ENCODE assay signal across 8 cellular contexts in the genomic region with DNA sequence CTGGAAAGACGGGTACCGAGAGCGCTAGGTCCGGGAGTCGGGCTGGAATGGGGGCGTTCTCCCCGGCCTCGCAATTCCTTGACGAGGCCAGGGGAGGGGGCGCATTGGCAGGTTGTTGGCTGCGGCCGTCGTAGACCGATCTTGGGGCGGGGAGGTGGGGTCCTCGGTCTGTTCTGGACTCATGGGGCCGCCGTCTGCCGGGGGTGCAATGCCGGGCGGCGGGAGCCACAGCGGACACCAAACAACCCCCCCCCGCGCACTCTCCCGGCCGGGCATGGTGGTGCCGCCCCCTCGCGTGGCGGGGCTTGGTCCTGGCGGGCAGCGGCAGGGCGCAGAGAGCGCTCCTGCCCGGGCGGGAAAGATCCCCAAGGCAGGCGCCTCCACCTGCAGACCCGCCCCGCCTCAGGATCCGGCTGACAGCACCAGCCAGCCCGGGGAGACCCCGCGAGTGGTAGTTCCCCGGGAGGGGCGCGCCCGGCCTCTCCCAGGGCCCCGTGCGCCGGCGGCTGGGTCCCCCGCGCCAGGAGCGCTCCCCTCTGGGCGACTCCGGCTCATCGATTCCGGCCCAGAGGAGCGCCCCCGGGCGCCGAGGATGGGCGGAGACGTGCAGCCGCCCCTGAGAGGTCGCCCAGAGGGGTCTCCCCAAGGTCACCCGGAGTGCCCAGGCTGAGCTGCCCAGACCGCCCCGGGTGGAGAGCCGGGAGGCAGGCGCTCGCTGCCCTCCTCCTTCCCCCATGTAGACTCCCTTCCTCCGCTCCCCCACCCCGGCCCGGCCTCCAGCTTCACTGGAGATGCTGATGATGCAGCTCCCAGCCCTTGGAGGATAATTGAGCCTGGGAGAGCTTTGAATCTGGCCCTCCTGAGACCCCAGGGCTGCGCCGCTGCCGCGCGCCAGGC. TPM values are rescaled to one million over a fixed set of nuclear protein-coding genes. Genes with fewer than 3 reads are reported as not detected.
DNase-seq lines count a peak whose midpoint lies in the region; ATAC-seq and TF ChIP-seq lines count a peak whose summit lies in the region.

No MANE protein-coding gene starts in this region.

- POLR2A ChIA-PET in activated CD8-positive, alpha-beta T cell treated with anti-CD3 and anti-CD28 coated beads, Interleukin-2, amount 10 ng/mL, durations not matched to agents 7 days and 5 days (lab: Charles Lee): interaction anchor here (0.6 to 4.9 kb wide), 24 partner anchors 13 to 127 kb away, joined by 3 to 82 read pairs (median 6); a partner anchor contains a TSS

- peaks cover 68% of the 10 kb centered on the region for H3K4me1 Mint-ChIP-seq in activated CD8-positive, alpha-beta T cell treated with anti-CD3 and anti-CD28 coated beads, Interleukin-2, amount 10 ng/mL, durations not matched to agents 7 days and 5 days (ENCODE audit: low read depth)

- no peaks in the 10 kb centered on the region for H4K20me1 ChIP-seq in neural cell (ENCODE audit: insufficient read depth)

- H3K36me3 Mint-ChIP-seq in activated CD8-positive, alpha-beta T cell treated with anti-CD3 and anti-CD28 coated beads, Interleukin-2, amount 10 ng/mL, durations not matched to agents 7 days and 5 days (ENCODE audit: low read depth): peaks cover 43% of the 10 kb centered on the region

- peak; percentile 21 for ATAC-seq in activated CD8-positive, alpha-beta T cell treated with anti-CD3 and anti-CD28 coated beads, Interleukin-2, amount 10 ng/mL, durations not matched to agents 7 days and 5 days

- peak overlapping the region; percentile 51 for H2AFZ ChIP-seq in neural cell (ENCODE audit: low read depth, low read length)

- H3K9ac ChIP-seq in HUES6 (ENCODE audit: low read length) (peak overlapping the region; percentile 79), neural cell (ENCODE audit: low read length) (peak overlapping the region; percentile 65)

- no peak for TF ChIP-seq POLR2A in tibial nerve (IDR thresholded peaks at IDR 0.05)

- H3K4me3 Mint-ChIP-seq in activated CD8-positive, alpha-beta T cell treated with anti-CD3 and anti-CD28 coated beads, Interleukin-2, amount 10 ng/mL, durations not matched to agents 7 days and 5 days: peak overlapping the region; percentile 88

- H3K27me3 ChIP-seq in HUES6 (ENCODE audit: control insufficient read depth, insufficient read depth, low read length) (peaks cover 32% of the 10 kb centered on the region), neural cell (ENCODE audit: insufficient read depth, low read depth, low read length) (peaks cover 35% of the 10 kb centered on the region), tibial nerve (peaks cover 0 to 41% of the 10 kb centered on the region in 2 donors)

- no peaks in the 10 kb centered on the region for H3F3A ChIP-seq in neural cell (ENCODE audit: insufficient read depth, low read length, poor library complexity, severe bottlenecking)

- no peak for TF ChIP-seq EP300 in neural cell (conservative IDR thresholded peaks at IDR 0.05; ENCODE audit: poor library complexity, severe bottlenecking)
- no peak for TF ChIP-seq EP300 in tibial nerve (IDR thresholded peaks at IDR 0.05)

- H3K27ac ChIP-seq in HUES6 (ENCODE audit: low read depth, low read length): peak overlapping the region; percentile 93; the same call in 1 of the 2 replicates
- H3K27ac ChIP-seq in neural cell (ENCODE audit: low read length): no peak overlapping the region
- H3K27ac ChIP-seq in tibial nerve: peak overlapping the region in 3 of 4 donors; percentile 58 to 82 (median 76)

- no peaks in the 10 kb centered on the region for H3K9me3 Mint-ChIP-seq in activated CD8-positive, alpha-beta T cell treated with anti-CD3 and anti-CD28 coated beads, Interleukin-2, amount 10 ng/mL, durations not matched to agents 7 days and 5 days (ENCODE audit: insufficient read depth)

- TF ChIP-seq RAD21 in neural cell (conservative IDR thresholded peaks at IDR 0.05): no peak

- H3K27ac Mint-ChIP-seq in activated CD8-positive, alpha-beta T cell treated with anti-CD3 and anti-CD28 coated beads, Interleukin-2, amount 10 ng/mL, durations not matched to agents 7 days and 5 days: peak overlapping the region; percentile 99

- DNase-seq in AG20443 (ENCODE audit: low spot score): peak; percentile 29
- peak; percentile 57 for DNase-seq in activated CD8-positive, alpha-beta T cell treated with anti-CD3 and anti-CD28 coated beads, Interleukin-2, amount 10 ng/mL, durations not matched to agents 7 days and 5 days
- no peak for DNase-seq in epithelial cell of esophagus (ENCODE audit: low read depth)
- DNase-seq in tibial nerve (ENCODE audit: low spot score in 2 of 2): no peak
- DNase-seq in NCI-H510A (lab: John Stamatoyannopoulos, UW): no peak
- no peak for DNase-seq in DMS53 treated with DMSO at 0.1 percent for 48 hours (lab: John Stamatoyannopoulos, UW; ENCODE audit: unreplicated experiment)

- no peak for TF ChIP-seq CTCF in epithelial cell of esophagus (IDR thresholded peaks at IDR 0.05; ENCODE audit: insufficient read depth, low read depth, low read length, missing control alignments)
- TF ChIP-seq CTCF in neural cell (IDR thresholded peaks at IDR 0.05; ENCODE audit: poor library complexity, severe bottlenecking): peak; percentile 53
- no peak for TF ChIP-seq CTCF in tibial nerve (IDR thresholded peaks at IDR 0.05)

- H3K79me2 ChIP-seq in neural cell (replicated peaks; ENCODE audit: insufficient read depth, low read length): no peaks in the 10 kb centered on the region

- H3K36me3 ChIP-seq in HUES6 (ENCODE audit: control insufficient read depth, insufficient read depth, low read length): no peaks in the 10 kb centered on the region
- H3K36me3 ChIP-seq in neural cell (ENCODE audit: insufficient read depth, low read length): no peaks in the 10 kb centered on the region
- no peaks in the 10 kb centered on the region for H3K36me3 ChIP-seq in tibial nerve

- no peaks in the 10 kb centered on the region for H3K9me3 ChIP-seq in HUES6 (ENCODE audit: control insufficient read depth, insufficient read depth, low read depth, low read length)
- no peaks in the 10 kb centered on the region for H3K9me3 ChIP-seq in neural cell (ENCODE audit: low read length)
- no peaks in the 10 kb centered on the region for H3K9me3 ChIP-seq in tibial nerve

- no peaks in the 10 kb centered on the region for H3K27me3 Mint-ChIP-seq in activated CD8-positive, alpha-beta T cell treated with anti-CD3 and anti-CD28 coated beads, Interleukin-2, amount 10 ng/mL, durations not matched to agents 7 days and 5 days (ENCODE audit: low read depth)

- no peaks in the 10 kb centered on the region for H3K9me2 ChIP-seq in neural cell (ENCODE audit: insufficient read depth, low read length)

- H3K4me3 ChIP-seq in HUES6 (ENCODE audit: low read depth, low read length) (peak overlapping the region; percentile 74), epithelial cell of esophagus (ENCODE audit: low read length) (peak overlapping the region; percentile 16), neural cell (ENCODE audit: low read length) (peak overlapping the region; percentile 84), tibial nerve (peak overlapping the region; percentile 42 to 58 (median 57))

- H3K4me1 ChIP-seq in HUES6 (ENCODE audit: control insufficient read depth, insufficient read depth, low read length) (peaks cover 23% of the 10 kb centered on the region), tibial nerve (peaks cover 0 to 28% (median 9%) of the 10 kb centered on the region in 4 donors)

- 1 to 2% methylated on average over 28 to 40 of the region's 81 CpGs for WGBS in tibial nerve, 2 donors

- peak overlapping the region; percentile 48 for H3K4me2 ChIP-seq in neural cell (ENCODE audit: low read length)

- CTCF ChIA-PET in activated CD8-positive, alpha-beta T cell treated with anti-CD3 and anti-CD28 coated beads, Interleukin-2, amount 10 ng/mL, durations not matched to agents 7 days and 5 days (lab: Charles Lee): interaction anchor here (0.8 to 6.0 kb wide), 28 partner anchors 8 to 371 kb away, joined by 3 to 59 read pairs (median 5); a partner anchor contains a TSS

TF ChIP-seq in neural cell, 6 proteins besides CTCF, POLR2A, EP300 and RAD21 (continues in another document):
- TF ChIP-seq SMC3 (conservative IDR thresholded peaks at IDR 0.05; ENCODE audit: poor library complexity) (no peak), TAF1 (IDR thresholded peaks at IDR 0.05; ENCODE audit: low read depth) (no peak), EZH2 (IDR thresholded peaks at IDR 0.05; ENCODE audit: borderline replicate concordance, insufficient read depth, low read length, poor library complexity, severe bottlenecking) (no peak), MXI1 (conservative IDR thresholded peaks at IDR 0.05; ENCODE audit: poor library complexity, severe bottlenecking) (peak; percentile 19), POLR2AphosphoS5 (IDR thresholded peaks at IDR 0.05) (peak; percentile 4)

RNA-seq across cellular contexts. Expression of a gene that starts 0.7 kb away (rescaled TPM):
- 10 to 100 TPM; 63.4 to 65.1 TPM for total RNA-seq in activated CD8-positive, alpha-beta T cell treated with anti-CD3 and anti-CD28 coated beads, Interleukin-2, amount 10 ng/mL, durations not matched to agents 7 days and 5 days
- polyA plus RNA-seq in neural cell: 1.9 and 2.2 TPM in 2 replicates
- polyA minus RNA-seq in neural cell: 3.6 and 4.1 TPM in 2 replicates
- 1 to 10 TPM; 2.1 to 5.7 (median 4.6) TPM for total RNA-seq in tibial nerve

RNA-seq across cellular contexts. Expression of a gene that starts 57.9 kb away (rescaled TPM):
- 1 to 10 TPM; 8.4 to 9.2 TPM for total RNA-seq in activated CD8-positive, alpha-beta T cell treated with anti-CD3 and anti-CD28 coated beads, Interleukin-2, amount 10 ng/mL, durations not matched to agents 7 days and 5 days
- 23.3 and 24.5 TPM in 2 replicates for polyA plus RNA-seq in neural cell
- 17.0 and 17.8 TPM in 2 replicates for polyA minus RNA-seq in neural cell
- total RNA-seq in tibial nerve: 10 to 100 TPM; 14.7 to 19.0 (median 18.6) TPM

Comparison
In these comparisons a context has a peak if more than half of its experiments do, and no peak if none do; other contexts are left out.
1. DNase-seq: peak in AG20443 (single experiment) and activated CD8-positive, alpha-beta T cell treated with anti-CD3 and anti-CD28 coated beads, Interleukin-2, amount 10 ng/mL, durations not matched to agents 7 days and 5 days (single experiment); none in epithelial cell of esophagus (single experiment), tibial nerve (0 of 2), NCI-H510A (single experiment) and DMS53 treated with DMSO at 0.1 percent for 48 hours (single experiment).
2. H3K4me3 ChIP-seq: peak in every context shown above with its lines; median percentile 84 in neural cell; 74 in HUES6; 57 in tibial nerve; 16 in epithelial cell of esophagus.
3. RNA of a gene that starts 0.7 kb away (total RNA-seq): 63.4 to 65.1 TPM in activated CD8-positive, alpha-beta T cell treated with anti-CD3 and anti-CD28 coated beads, Interleukin-2, amount 10 ng/mL, durations not matched to agents 7 days and 5 days; 2.1 to 5.7 TPM in tibial nerve; every median in the first group is over 4 times any median in the second.